12 cellular contexts compared by ENCODE assay signal in the genomic region with DNA sequence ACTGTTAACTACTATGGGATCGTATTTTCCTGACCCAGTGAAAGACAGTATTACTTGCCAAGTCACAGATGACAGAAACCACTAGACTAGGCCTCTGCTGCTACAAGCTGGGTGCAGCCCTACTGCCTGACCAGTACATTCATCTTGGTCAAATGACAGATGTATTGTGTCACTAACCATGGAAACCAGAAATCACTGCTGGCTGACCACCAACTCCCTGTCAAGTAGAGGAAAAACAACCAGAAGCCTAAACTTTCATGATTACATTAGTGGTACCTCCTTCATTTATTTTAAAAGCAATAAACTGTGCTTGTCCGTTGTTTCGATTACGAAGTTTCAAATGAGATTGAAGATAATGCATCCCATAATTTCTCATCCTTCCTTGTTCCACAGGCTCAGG.
DNase-seq lines count a peak whose midpoint lies in the region; ATAC-seq and TF ChIP-seq lines count a peak whose summit lies in the region.
"Had no signal": no experiment of that assay in that cellular context is flagged by ENCODE, and none has a peak within 500 bp of the region (broad histone marks: within the 10 kb centered on the region; RNA-seq: fewer than 3 reads in every experiment).

No MANE protein-coding gene starts in this region.

- intact Hi-C loops in right cardiac atrium (cut with DNase I), result no loop called here

- H3K27me3 ChIP-seq in right cardiac atrium (ENCODE audit: control insufficient read depth, insufficient read depth) (no peaks in the 10 kb centered on the region), rectal smooth muscle tissue (ENCODE audit: control insufficient read depth, insufficient read depth, low read length) (no peaks in the 10 kb centered on the region)

- WGBS in right cardiac atrium, result 38% methylated on average over 4 of the region's 4 CpGs

- H3K9me3 ChIP-seq in right cardiac atrium (ENCODE audit: control insufficient read depth, low read length), result no peaks in the 10 kb centered on the region

- H3K4me1 ChIP-seq in right cardiac atrium (ENCODE audit: control insufficient read depth, insufficient read depth, low read length) (no peaks in the 10 kb centered on the region), rectal smooth muscle tissue (ENCODE audit: control insufficient read depth, insufficient read depth, low read length) (peaks cover 24% of the 10 kb centered on the region)

- no peaks in the 10 kb centered on the region for H3K36me3 ChIP-seq in rectal smooth muscle tissue (ENCODE audit: control insufficient read depth, insufficient read depth, low read length)

- peak; percentile 2 for DNase-seq in GM12865 (ENCODE audit: low read depth)
- DNase-seq in astrocyte of the hippocampus (ENCODE audit: low read depth, low spot score), result peak; percentile 95
- DNase-seq in right cardiac atrium, result peak; percentile 70 to 79 (median 73)
- DNase-seq in cortex of kidney (lab: John Stamatoyannopoulos, UW), result no peak
- DNase-seq: activated T-cell treated with anti-CD3 and anti-CD28 coated beads, Interleukin-2, amount 50 U/mL, for 72 hours; NCI-H187; stimulated activated naive B cell treated with anti-CD40 and anti-IgM and Interleukin-4, amounts not matched to agents 10 μg/mL and 1 μg/mL and 100 μg/mL, for 72 hours; T-helper 1 cell had no signal

- H3K27ac ChIP-seq in right cardiac atrium (ENCODE audit: low read length), result no peak overlapping the region
- peak overlapping the region; percentile 41 for H3K27ac ChIP-seq in rectal smooth muscle tissue (ENCODE audit: low read depth, low read length)

- no peak for TF ChIP-seq CTCF in GM12865 (IDR thresholded peaks at IDR 0.05; ENCODE audit: insufficient read depth, low read depth, low read length, missing control alignments)

- no peak overlapping the region for H3K4me3 ChIP-seq in GM12865 (ENCODE audit: low read depth, low read length)
- H3K4me3 ChIP-seq in right cardiac atrium (ENCODE audit: low read length), result no peak overlapping the region
- H3K4me3 ChIP-seq in rectal smooth muscle tissue (ENCODE audit: low read length), result no peak overlapping the region

- no peak overlapping the region for H3K9ac ChIP-seq in rectal smooth muscle tissue (ENCODE audit: low read length)

- ATAC-seq in right cardiac atrium (peak; percentile 96 to 98), HG02610 (IDR thresholded peaks at IDR 0.05; ENCODE audit: unreplicated experiment) (no peak), HG03039 (IDR thresholded peaks at IDR 0.05; ENCODE audit: unreplicated experiment) (no peak), HG03025 (IDR thresholded peaks at IDR 0.05; ENCODE audit: low FRiP score, unreplicated experiment) (no peak)
- ATAC-seq: activated T-cell treated with anti-CD3 and anti-CD28 coated beads, Interleukin-2, amount 50 U/mL, for 72 hours; stimulated activated naive B cell treated with anti-CD40 and anti-IgM and Interleukin-4, amounts not matched to agents 10 μg/mL and 1 μg/mL and 100 μg/mL, for 72 hours had no signal

Comparison
In these comparisons a context has a peak if more than half of its experiments do, and no peak if none do; other contexts are left out.
1. ATAC-seq: peak in right cardiac atrium (2 of 2); none in HG02610 (single experiment), HG03039 (single experiment) and HG03025 (single experiment).